In the genomic region with DNA sequence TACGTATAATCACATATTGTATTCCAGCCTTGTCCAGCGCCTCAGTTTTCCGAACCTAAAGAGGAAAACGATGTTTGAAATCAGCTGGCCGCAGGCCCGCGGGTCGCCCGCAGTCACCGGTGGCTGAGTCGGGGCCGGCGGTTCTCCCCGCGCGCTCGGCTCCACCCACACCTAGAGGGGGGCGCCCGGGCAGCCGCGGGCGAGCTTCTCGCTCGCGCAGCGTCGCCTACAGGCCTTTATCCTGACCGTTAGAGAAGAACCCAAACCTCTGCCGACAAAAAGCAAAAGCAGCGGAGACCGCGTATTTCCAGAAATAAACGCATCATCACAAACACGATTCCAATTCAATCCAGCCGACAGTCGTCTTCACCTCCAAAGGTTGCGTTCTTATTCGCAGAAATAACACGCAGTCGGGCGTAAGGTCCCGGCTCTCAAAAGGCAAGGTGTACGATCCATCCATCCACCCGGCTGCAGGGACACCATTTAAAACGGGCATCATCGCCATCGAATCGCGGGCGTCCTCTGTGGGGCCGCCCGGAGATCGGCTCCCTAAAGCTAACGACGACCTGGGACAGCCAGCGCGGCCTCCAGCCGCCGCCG, we compare ENCODE assay signal across 8 cellular contexts. TPM values are rescaled to one million over a fixed set of nuclear protein-coding genes. Genes with fewer than 3 reads are reported as not detected.
DNase-seq lines count a peak whose midpoint lies in the region; ATAC-seq and TF ChIP-seq lines count a peak whose summit lies in the region.

No MANE protein-coding gene starts in this region.

- peak overlapping the region; percentile 97 to 98 for H3K27ac Mint-ChIP-seq in effector memory CD8-positive, alpha-beta T cell

- H3K4me3 Mint-ChIP-seq in effector memory CD8-positive, alpha-beta T cell, result peak overlapping the region; percentile 96 to 97

- ATAC-seq in GM19438 (IDR thresholded peaks at IDR 0.05; ENCODE audit: low read depth, unreplicated experiment), result peak; percentile 59
- ATAC-seq in HG03558 (IDR thresholded peaks at IDR 0.05; ENCODE audit: extremely low read depth, unreplicated experiment), result peak; percentile 23
- peak; percentile 68 for ATAC-seq in effector memory CD8-positive, alpha-beta T cell (replicated peaks)

- peaks cover 24 to 38% of the 10 kb centered on the region in 2 donors for H3K4me1 Mint-ChIP-seq in effector memory CD8-positive, alpha-beta T cell (ENCODE audit: low read depth in 2 of 2)

- H3K27ac ChIP-seq in C4-2B, result peak overlapping the region; percentile 89

- no peaks in the 10 kb centered on the region for H3K27me3 Mint-ChIP-seq in effector memory CD8-positive, alpha-beta T cell

- H3K36me3 Mint-ChIP-seq in effector memory CD8-positive, alpha-beta T cell (ENCODE audit: insufficient read depth), result peaks cover 39% of the 10 kb centered on the region

- TF ChIP-seq CTCF in C4-2B (conservative IDR thresholded peaks at IDR 0.05), result peak; percentile 82

- DNase-seq in NCI-H774 (lab: John Stamatoyannopoulos, UW) (peak; percentile 87), mesenteric fat pad (ENCODE audit: low spot score) (peak; percentile 93)
- DNase-seq in activated CD8-positive, alpha-beta memory T cell treated with anti-CD3 and anti-CD28 coated beads for 24 hours, result peak; percentile 86
- DNase-seq in effector memory CD8-positive, alpha-beta T cell, result peak; percentile 66 to 72 (median 67)
- DNase-seq in stimulated activated CD8-positive, alpha-beta memory T cell treated with anti-CD3 and anti-CD28 coated beads, Interleukin-15, amount 100 ng/mL, for 4 hours (ENCODE audit: low read depth in 2 of 2), result peak; percentile 43 to 59

- H3K9me3 Mint-ChIP-seq in effector memory CD8-positive, alpha-beta T cell, result no peaks in the 10 kb centered on the region

RNA-seq across cellular contexts. Expression of a gene that starts 0.7 kb away (rescaled TPM):
- 57.3 TPM for total RNA-seq in mesenteric fat pad

Comparison
In these comparisons a context has a peak if more than half of its experiments do, and no peak if none do; other contexts are left out.
1. Peak in every context shown above with its lines: DNase-seq, ATAC-seq and H3K27ac ChIP-seq.